1 cellular context compared by ENCODE assay signal in the genomic region with DNA sequence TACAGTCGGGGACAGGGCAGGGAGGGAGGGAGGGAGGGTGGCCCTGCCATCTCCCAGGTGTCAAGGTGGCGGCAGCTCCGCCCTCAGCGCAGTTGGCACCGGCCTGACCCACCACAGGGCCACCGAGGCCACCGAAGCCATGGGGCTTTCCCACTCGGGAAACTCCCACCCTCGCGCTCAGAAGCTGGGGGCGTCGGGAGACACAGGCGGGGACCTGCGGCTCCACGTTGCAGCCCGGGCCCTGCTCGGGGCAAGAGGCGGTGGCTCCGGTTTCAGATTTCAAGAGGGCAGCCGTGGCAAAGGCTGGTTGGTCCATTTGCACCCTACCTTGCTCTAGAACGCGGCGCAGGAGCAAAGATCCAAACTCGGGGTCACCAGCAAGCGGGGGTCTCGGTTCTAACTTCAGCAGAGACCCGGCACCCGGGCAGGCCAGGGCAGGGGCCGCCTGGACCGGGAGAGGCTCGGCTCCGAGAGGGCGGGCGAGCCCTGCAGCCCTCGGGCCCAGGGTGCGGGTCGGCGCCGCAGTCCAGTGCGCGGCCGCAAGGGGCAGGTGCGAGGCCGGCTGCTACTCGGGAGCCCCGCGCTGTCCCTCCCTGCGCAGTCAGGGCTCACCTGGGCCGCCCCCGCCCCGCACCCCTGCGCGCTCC.
TF ChIP-seq lines count a peak whose summit lies in the region.

No MANE protein-coding gene starts in this region.

TF ChIP-seq in HepG2, 621 proteins besides CTCF, POLR2A, EP300 and RAD21 (continued from another document):
- TF ChIP-seq, protein P1, sequence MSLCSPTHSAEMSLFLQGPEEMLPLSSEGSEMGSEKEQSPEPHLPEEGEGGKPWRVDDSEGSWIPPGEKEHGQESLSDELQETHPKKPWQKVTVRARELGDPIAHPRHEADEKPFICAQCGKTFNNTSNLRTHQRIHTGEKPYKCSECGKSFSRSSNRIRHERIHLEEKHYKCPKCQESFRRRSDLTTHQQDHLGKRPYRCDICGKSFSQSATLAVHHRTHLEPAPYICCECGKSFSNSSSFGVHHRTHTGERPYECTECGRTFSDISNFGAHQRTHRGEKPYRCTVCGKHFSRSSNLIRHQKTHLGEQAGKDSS (CRISPR knock-in tag; IDR thresholded peaks at IDR 0.05; ENCODE audit: borderline replicate concordance, low read depth): peak; percentile 78; the same call in 1 of the 2 replicates
- TF ChIP-seq ZNF883 (CRISPR knock-in tag; IDR thresholded peaks at IDR 0.05; ENCODE audit: not compliant biosample characterization) (peak; percentile 42), RELA (CRISPR knock-in tag; IDR thresholded peaks at IDR 0.05) (0 out of 2 replicates have a peak, but pooled peaks have one; percentile 20), ZBTB42 (CRISPR knock-in tag; IDR thresholded peaks at IDR 0.05) (0 out of 2 replicates have a peak, but pooled peaks have one; percentile 8), HNRNPL (IDR thresholded peaks at IDR 0.05; ENCODE audit: low read depth, low read length) (peak; percentile 74), MXI1 (IDR thresholded peaks at IDR 0.05; ENCODE audit: borderline replicate concordance, low read depth, low read length) (no peak), ZNF564 (CRISPR knock-in tag; IDR thresholded peaks at IDR 0.05) (0 out of 2 replicates have a peak, but pooled peaks have one; percentile 45), ZNF724P (CRISPR knock-in tag; IDR thresholded peaks at IDR 0.05; ENCODE audit: borderline replicate concordance) (peak; percentile 58; the same call in 1 of the 2 replicates), RXRB (CRISPR knock-in tag; IDR thresholded peaks at IDR 0.05; ENCODE audit: borderline replicate concordance) (0 out of 2 replicates have a peak, but pooled peaks have one; percentile 18), THAP11 (CRISPR knock-in tag; IDR thresholded peaks at IDR 0.05) (0 out of 2 replicates have a peak, but pooled peaks have one; percentile 36), SRSF1 (optimal IDR thresholded peaks at IDR 0.05; ENCODE audit: low read depth, low read length) (peak; percentile 23), ZNF543 (CRISPR knock-in tag; IDR thresholded peaks at IDR 0.05) (peak; percentile 89), ZNF670 (CRISPR knock-in tag; IDR thresholded peaks at IDR 0.05; ENCODE audit: borderline replicate concordance) (no peak), ZNF225 (CRISPR knock-in tag; IDR thresholded peaks at IDR 0.05) (peak; percentile 90; the same call in 1 of the 2 replicates), ATM (IDR thresholded peaks at IDR 0.05; ENCODE audit: borderline replicate concordance) (no peak), HDAC2 (CRISPR knock-in tag; IDR thresholded peaks at IDR 0.05) (peak; percentile 12; the same call in 1 of the 2 replicates), ZNF12 (CRISPR knock-in tag; IDR thresholded peaks at IDR 0.05) (0 out of 2 replicates have a peak, but pooled peaks have one; percentile 26), NFIC (IDR thresholded peaks at IDR 0.05; ENCODE audit: low read length) (no peak), SETDB1 (CRISPR knock-in tag; IDR thresholded peaks at IDR 0.05; ENCODE audit: borderline replicate concordance) (no peak), ZNF329 (CRISPR knock-in tag; IDR thresholded peaks at IDR 0.05; ENCODE audit: low read depth) (0 out of 2 replicates have a peak, but pooled peaks have one; percentile 58), MAZ (IDR thresholded peaks at IDR 0.05; ENCODE audit: borderline replicate concordance, low read depth, low read length) (no peak), MAZ (CRISPR knock-in tag; IDR thresholded peaks at IDR 0.05; ENCODE audit: low read depth) (peak; percentile 77; the same call in 1 of the 2 replicates), ZNF501 (CRISPR knock-in tag; IDR thresholded peaks at IDR 0.05) (peak; percentile 59), ZFY (CRISPR knock-in tag; IDR thresholded peaks at IDR 0.05) (peak; percentile 64), NFYC (CRISPR knock-in tag; IDR thresholded peaks at IDR 0.05) (peak; percentile 27; the same call in 1 of the 2 replicates), SP2 (CRISPR knock-in tag; IDR thresholded peaks at IDR 0.05) (0 out of 2 replicates have a peak, but pooled peaks have one; percentile 44)
- TF ChIP-seq, protein P2, sequence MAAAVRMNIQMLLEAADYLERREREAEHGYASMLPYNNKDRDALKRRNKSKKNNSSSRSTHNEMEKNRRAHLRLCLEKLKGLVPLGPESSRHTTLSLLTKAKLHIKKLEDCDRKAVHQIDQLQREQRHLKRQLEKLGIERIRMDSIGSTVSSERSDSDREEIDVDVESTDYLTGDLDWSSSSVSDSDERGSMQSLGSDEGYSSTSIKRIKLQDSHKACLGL (CRISPR knock-in tag; IDR thresholded peaks at IDR 0.05): peak; percentile 29; the same call in 1 of the 2 replicates
- TF ChIP-seq, protein P3, sequence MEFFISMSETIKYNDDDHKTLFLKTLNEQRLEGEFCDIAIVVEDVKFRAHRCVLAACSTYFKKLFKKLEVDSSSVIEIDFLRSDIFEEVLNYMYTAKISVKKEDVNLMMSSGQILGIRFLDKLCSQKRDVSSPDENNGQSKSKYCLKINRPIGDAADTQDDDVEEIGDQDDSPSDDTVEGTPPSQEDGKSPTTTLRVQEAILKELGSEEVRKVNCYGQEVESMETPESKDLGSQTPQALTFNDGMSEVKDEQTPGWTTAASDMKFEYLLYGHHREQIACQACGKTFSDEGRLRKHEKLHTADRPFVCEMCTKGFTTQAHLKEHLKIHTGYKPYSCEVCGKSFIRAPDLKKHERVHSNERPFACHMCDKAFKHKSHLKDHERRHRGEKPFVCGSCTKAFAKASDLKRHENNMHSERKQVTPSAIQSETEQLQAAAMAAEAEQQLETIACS (CRISPR knock-in tag; IDR thresholded peaks at IDR 0.05): 0 out of 2 replicates have a peak, but pooled peaks have one; percentile 10
- TF ChIP-seq, protein P4, sequence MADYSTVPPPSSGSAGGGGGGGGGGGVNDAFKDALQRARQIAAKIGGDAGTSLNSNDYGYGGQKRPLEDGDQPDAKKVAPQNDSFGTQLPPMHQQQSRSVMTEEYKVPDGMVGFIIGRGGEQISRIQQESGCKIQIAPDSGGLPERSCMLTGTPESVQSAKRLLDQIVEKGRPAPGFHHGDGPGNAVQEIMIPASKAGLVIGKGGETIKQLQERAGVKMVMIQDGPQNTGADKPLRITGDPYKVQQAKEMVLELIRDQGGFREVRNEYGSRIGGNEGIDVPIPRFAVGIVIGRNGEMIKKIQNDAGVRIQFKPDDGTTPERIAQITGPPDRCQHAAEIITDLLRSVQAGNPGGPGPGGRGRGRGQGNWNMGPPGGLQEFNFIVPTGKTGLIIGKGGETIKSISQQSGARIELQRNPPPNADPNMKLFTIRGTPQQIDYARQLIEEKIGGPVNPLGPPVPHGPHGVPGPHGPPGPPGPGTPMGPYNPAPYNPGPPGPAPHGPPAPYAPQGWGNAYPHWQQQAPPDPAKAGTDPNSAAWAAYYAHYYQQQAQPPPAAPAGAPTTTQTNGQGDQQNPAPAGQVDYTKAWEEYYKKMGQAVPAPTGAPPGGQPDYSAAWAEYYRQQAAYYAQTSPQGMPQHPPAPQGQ (CRISPR knock-in tag; IDR thresholded peaks at IDR 0.05; ENCODE audit: borderline replicate concordance): no peak
- TF ChIP-seq, protein P5, sequence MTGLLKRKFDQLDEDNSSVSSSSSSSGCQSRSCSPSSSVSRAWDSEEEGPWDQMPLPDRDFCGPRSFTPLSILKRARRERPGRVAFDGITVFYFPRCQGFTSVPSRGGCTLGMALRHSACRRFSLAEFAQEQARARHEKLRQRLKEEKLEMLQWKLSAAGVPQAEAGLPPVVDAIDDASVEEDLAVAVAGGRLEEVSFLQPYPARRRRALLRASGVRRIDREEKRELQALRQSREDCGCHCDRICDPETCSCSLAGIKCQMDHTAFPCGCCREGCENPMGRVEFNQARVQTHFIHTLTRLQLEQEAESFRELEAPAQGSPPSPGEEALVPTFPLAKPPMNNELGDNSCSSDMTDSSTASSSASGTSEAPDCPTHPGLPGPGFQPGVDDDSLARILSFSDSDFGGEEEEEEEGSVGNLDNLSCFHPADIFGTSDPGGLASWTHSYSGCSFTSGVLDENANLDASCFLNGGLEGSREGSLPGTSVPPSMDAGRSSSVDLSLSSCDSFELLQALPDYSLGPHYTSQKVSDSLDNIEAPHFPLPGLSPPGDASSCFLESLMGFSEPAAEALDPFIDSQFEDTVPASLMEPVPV (CRISPR knock-in tag; IDR thresholded peaks at IDR 0.05): peak; percentile 74
- TF ChIP-seq, protein P6, sequence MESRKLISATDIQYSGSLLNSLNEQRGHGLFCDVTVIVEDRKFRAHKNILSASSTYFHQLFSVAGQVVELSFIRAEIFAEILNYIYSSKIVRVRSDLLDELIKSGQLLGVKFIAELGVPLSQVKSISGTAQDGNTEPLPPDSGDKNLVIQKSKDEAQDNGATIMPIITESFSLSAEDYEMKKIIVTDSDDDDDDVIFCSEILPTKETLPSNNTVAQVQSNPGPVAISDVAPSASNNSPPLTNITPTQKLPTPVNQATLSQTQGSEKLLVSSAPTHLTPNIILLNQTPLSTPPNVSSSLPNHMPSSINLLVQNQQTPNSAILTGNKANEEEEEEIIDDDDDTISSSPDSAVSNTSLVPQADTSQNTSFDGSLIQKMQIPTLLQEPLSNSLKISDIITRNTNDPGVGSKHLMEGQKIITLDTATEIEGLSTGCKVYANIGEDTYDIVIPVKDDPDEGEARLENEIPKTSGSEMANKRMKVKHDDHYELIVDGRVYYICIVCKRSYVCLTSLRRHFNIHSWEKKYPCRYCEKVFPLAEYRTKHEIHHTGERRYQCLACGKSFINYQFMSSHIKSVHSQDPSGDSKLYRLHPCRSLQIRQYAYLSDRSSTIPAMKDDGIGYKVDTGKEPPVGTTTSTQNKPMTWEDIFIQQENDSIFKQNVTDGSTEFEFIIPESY (CRISPR knock-in tag; IDR thresholded peaks at IDR 0.05): peak; percentile 32; the same call in 1 of the 2 replicates
TF ChIP-seq in HepG2: peak in this region for 149.
